Comparison of ENCODE assay signal across 16 cellular contexts in genomic region chr12:49294804-49295086, GRCh38. TPM values are rescaled to one million over a fixed set of nuclear protein-coding genes. Genes with fewer than 3 reads are reported as not detected.
A peak's percentile ranks its signal among the peaks of the same experiment; 100 is the strongest.
DNase-seq lines count a peak whose midpoint lies in the region; ATAC-seq, FAIRE-seq and TF ChIP-seq lines count a peak whose summit lies in the region.
"Had no signal": no experiment of that assay in that cellular context is flagged by ENCODE, and none has a peak within 500 bp of the region (broad histone marks: within the 10 kb centered on the region; RNA-seq: fewer than 3 reads in every experiment).

No MANE protein-coding gene starts in this region.

- peaks cover 9% of the 10 kb centered on the region; the same call in 1 of the 2 replicates for H3F3A ChIP-seq in GM23338 (replicated peaks; ENCODE audit: low read depth)

- POLR2A ChIA-PET in H1 (lab: Charles Lee; ENCODE audit: partially characterized antibody), result interaction anchor here (0.9 to 5.0 kb wide), 12 partner anchors 10 to 164 kb away, joined by 3 to 48 read pairs (median 6); partner anchors contain the start of genes C1QL4, DNAJC22, TROAP and TUBA1B

- no peak for ATAC-seq in GM23338
- no peak for ATAC-seq in foreskin keratinocyte
- no peak for ATAC-seq in GM18505 (IDR thresholded peaks at IDR 0.05; ENCODE audit: unreplicated experiment)

- H3K27me3 Mint-ChIP-seq in GM23338 (ENCODE audit: insufficient read depth, low read depth, poor library complexity), result peaks cover 83% of the 10 kb centered on the region

- no peaks in the 10 kb centered on the region for H3K9me2 ChIP-seq in GM23338 (ENCODE audit: insufficient read depth)

- H3K4me2 ChIP-seq in GM23338 (peak overlapping the region; percentile 81), H1 (ENCODE audit: insufficient read depth in 1 of 2, low read depth in 2 of 2, low read length in 2 of 2) (peak overlapping the region; percentile 48 to 80; a peak in 3 of 4 replicates)
- H3K4me2 ChIP-seq: PC-9 had no signal

- H3K4me1 Mint-ChIP-seq in GM23338, result peaks cover 22% of the 10 kb centered on the region; the same call in 2 of the 3 replicates

- no peak for TF ChIP-seq EP300 in H1 (IDR thresholded peaks at IDR 0.05; ENCODE audit: borderline replicate concordance in 1 of 2, low read depth in 2 of 2, low read length in 2 of 2)

- H3K4me3 ChIP-seq in GM23338, result peak overlapping the region; percentile 52
- peak overlapping the region in 1 of 4 experiments; percentile 55; a peak in 4 of 8 replicates for H3K4me3 ChIP-seq in H1 (ENCODE audit: extremely low read depth in 1 of 4, insufficient read depth in 2 of 4, low read depth in 3 of 4, low read length in 4 of 4)
- H3K4me3 ChIP-seq in testis, result peak overlapping the region; percentile 20 to 38
- H3K4me3 ChIP-seq: PC-9, SJSA1 had no signal

- H3K36me3 ChIP-seq in GM23338 (ENCODE audit: insufficient read depth), result no peaks in the 10 kb centered on the region
- no peaks in the 10 kb centered on the region for H3K36me3 ChIP-seq in H1 (ENCODE audit: control insufficient read depth in 2 of 4, insufficient read depth in 4 of 4, low read length in 3 of 4)
- no peaks in the 10 kb centered on the region for H3K36me3 ChIP-seq in testis (ENCODE audit: low read depth, missing control alignments)
- H3K36me3 ChIP-seq: MG63, SJSA1 had no signal

- H2BK5ac ChIP-seq in H1 (ENCODE audit: low read depth, low read length), result no peak overlapping the region

- no peak overlapping the region for H4K8ac ChIP-seq in H1 (ENCODE audit: extremely low read depth, insufficient read depth, low read length)

- no peak overlapping the region for H2BK120ac ChIP-seq in H1 (replicated peaks; ENCODE audit: low read depth, low read length)

- H2AK5ac ChIP-seq in H1 (ENCODE audit: low read depth, low read length), result no peak overlapping the region

- no peak overlapping the region for H3K27ac ChIP-seq in GM23338 (ENCODE audit: low read depth)
- no peak overlapping the region for H3K27ac ChIP-seq in H1 (ENCODE audit: low read depth, low read length)
- H3K27ac ChIP-seq in testis, result no peak overlapping the region
- H3K27ac ChIP-seq in foreskin keratinocyte, result no peak overlapping the region
- H3K27ac ChIP-seq: PC-9, SJSA1 had no signal

- H2BK12ac ChIP-seq in H1 (ENCODE audit: low read depth, low read length), result no peak overlapping the region

- no peak overlapping the region for H2BK15ac ChIP-seq in H1 (ENCODE audit: low read length)

- H3K9me3 ChIP-seq in H1 (ENCODE audit: insufficient read depth in 2 of 2, low read depth in 1 of 2, low read length in 1 of 2), result no peaks in the 10 kb centered on the region
- no peaks in the 10 kb centered on the region for H3K9me3 ChIP-seq in testis
- H3K9me3 ChIP-seq: MG63, SJSA1 had no signal

- 0 out of 3 replicates have a peak overlapping the region, but pooled peaks have one; percentile 6 for H3K4me3 Mint-ChIP-seq in GM23338

- H3K18ac ChIP-seq in H1 (ENCODE audit: extremely low read depth, low read length), result no peak overlapping the region

- CTCF ChIA-PET in H1 (lab: Charles Lee; ENCODE audit: partially characterized antibody), result interaction anchor here (0.6 to 14.4 kb wide), 24 partner anchors 10 to 530 kb away, joined by 3 to 276 read pairs (median 4); partner anchors contain the start of genes C1QL4, DNAJC22, KCNH3 and TROAP

- no peak overlapping the region for H4K5ac ChIP-seq in H1 (ENCODE audit: insufficient read length, low read depth, low read length)

- no peaks in the 10 kb centered on the region for H3K9me3 Mint-ChIP-seq in GM23338

- no peaks in the 10 kb centered on the region; the same call in 2 of the 3 replicates for H3K36me3 Mint-ChIP-seq in GM23338 (ENCODE audit: low read depth)

- H3K27ac Mint-ChIP-seq in GM23338, result no peak overlapping the region

- no peak overlapping the region for H3K14ac ChIP-seq in H1 (ENCODE audit: insufficient read length)

- no peak overlapping the region for H2BK20ac ChIP-seq in H1 (ENCODE audit: low read length)

- H3K79me2 ChIP-seq in GM23338 (replicated peaks; ENCODE audit: insufficient read depth), result no peaks in the 10 kb centered on the region
- no peaks in the 10 kb centered on the region for H3K79me2 ChIP-seq in H1 (ENCODE audit: control insufficient read depth in 1 of 2, insufficient read depth in 2 of 2, low read length in 2 of 2)

- TF ChIP-seq CTCF in GM23338 (conservative IDR thresholded peaks at IDR 0.05; ENCODE audit: low read depth in 2 of 2) (no peak), H1 (IDR thresholded peaks at IDR 0.05; ENCODE audit: control extremely low read depth in 1 of 3, insufficient read depth in 1 of 3, low read depth in 1 of 3, low read length in 3 of 3) (no peak), testis (IDR thresholded peaks at IDR 0.05) (no peak), foreskin keratinocyte (conservative IDR thresholded peaks at IDR 0.05) (no peak), D721Med (IDR thresholded peaks at IDR 0.05; ENCODE audit: insufficient read depth, missing control alignments) (no peak)

- H3K27me3 ChIP-seq in GM23338 (ENCODE audit: insufficient read depth) (peaks cover 99% of the 10 kb centered on the region), H1 (replicated peaks in 1 of 4; ENCODE audit: control insufficient read depth in 3 of 4, extremely low read depth in 1 of 4, insufficient read depth in 3 of 4, low read length in 3 of 4) (peaks cover 50 to 72% (median 68%) of the 10 kb centered on the region in 4 experiments), testis (no peaks in the 10 kb centered on the region), foreskin keratinocyte (peaks cover 59% of the 10 kb centered on the region)
- H3K27me3 ChIP-seq: MG63, SJSA1 had no signal

- no peak overlapping the region for H3K9ac ChIP-seq in H1 (replicated peaks in 1 of 4; ENCODE audit: extremely low read depth in 1 of 4, low read depth in 3 of 4, low read length in 3 of 4)

- H4K91ac ChIP-seq in H1 (replicated peaks; ENCODE audit: insufficient read length, low read length), result no peak overlapping the region

- H3K4me1 ChIP-seq in GM23338 (ENCODE audit: insufficient read depth) (peaks cover 25% of the 10 kb centered on the region), H1 (replicated peaks in 1 of 4; ENCODE audit: control insufficient read depth in 3 of 4, insufficient read depth in 4 of 4, low read length in 3 of 4) (peaks cover 0 to 36% (median 17%) of the 10 kb centered on the region in 4 experiments; a peak in 6 of 7 replicates), testis (peaks cover 20% of the 10 kb centered on the region), foreskin keratinocyte (no peaks in the 10 kb centered on the region)

- no peak overlapping the region for H3K56ac ChIP-seq in H1 (replicated peaks; ENCODE audit: insufficient read length, low read depth, low read length)

- H3K23ac ChIP-seq in H1 (ENCODE audit: insufficient read length), result no peak overlapping the region

- H3K4ac ChIP-seq in H1 (replicated peaks; ENCODE audit: insufficient read length, low read depth, low read length), result no peak overlapping the region

- no peak for TF ChIP-seq RAD21 in H1 (IDR thresholded peaks at IDR 0.05 in 1 of 2, conservative IDR thresholded peaks at IDR 0.05 in 1 of 2; ENCODE audit: low read depth in 2 of 2, low read length in 2 of 2)

- WGBS in H1 (ENCODE audit: extremely low coverage in 1 of 2, insufficient coverage in 1 of 2, insufficient read length in 1 of 2, insufficient replicate concordance in 2 of 2, low coverage in 1 of 2, low lambda C conversion rate in 2 of 2, missing lambda C conversion rate in 1 of 2), 2 experiments, result 17% methylated on average over 2 of the region's 5 CpGs; no CpG with 5 or more reads in 1 of the 2 experiments
- 51% methylated on average over 5 of the region's 5 CpGs; no CpG with 5 or more reads in 1 of the 2 donors for WGBS in testis, 2 donors

- H2AFZ ChIP-seq in GM23338 (no peak overlapping the region; the same call in 1 of the 2 replicates), H1 (ENCODE audit: low read length) (no peak overlapping the region)
- H2AFZ ChIP-seq: PC-9 had no signal

- no peaks in the 10 kb centered on the region for H4K20me1 ChIP-seq in GM23338 (replicated peaks; ENCODE audit: insufficient read depth)
- H4K20me1 ChIP-seq in H1 (replicated peaks in 1 of 2; ENCODE audit: control insufficient read depth in 1 of 2, insufficient read depth in 2 of 2, low read length in 2 of 2), result peaks cover 2 to 20% of the 10 kb centered on the region in 2 experiments

- H3K79me1 ChIP-seq in H1 (ENCODE audit: low read depth, low read length), result no peaks in the 10 kb centered on the region

- peaks cover 11% of the 10 kb centered on the region; the same call in 1 of the 2 replicates for H3K23me2 ChIP-seq in H1 (ENCODE audit: low read depth, low read length)

- no peak for FAIRE-seq in H1 (lab: Jason Lieb, UNC)
- no peak for FAIRE-seq in D721Med (lab: Jason Lieb, UNC)
- FAIRE-seq: A204.1 had no signal

- intact Hi-C loops in testis (cut with DNase I; ENCODE audit: low total_unique reads), result no loop called here

- DNase-seq in NCI-H82 (lab: John Stamatoyannopoulos, UW) (peak; percentile 67), NCI-H82 treated with DMSO at 0.1 percent for 48 hours (lab: John Stamatoyannopoulos, UW; ENCODE audit: unreplicated experiment) (no peak), GM23338 (ENCODE audit: low spot score) (no peak), H1 (ENCODE audit: low read depth in 1 of 2, low spot score in 2 of 2) (no peak), testis (no peak), foreskin keratinocyte (no peak), D721Med (ENCODE audit: insufficient read length, low spot score) (no peak)
- DNase-seq: COR-L47, IMR-90, Karpas-422, MG63, NCI-H2107, PC-9 had no signal

- no peak for TF ChIP-seq POLR2A in H1 (IDR thresholded peaks at IDR 0.05; ENCODE audit: control extremely low read depth in 1 of 2, low read depth in 2 of 2, low read length in 2 of 2)
- no peak for TF ChIP-seq POLR2A in testis (IDR thresholded peaks at IDR 0.05)
- TF ChIP-seq POLR2A in GM18505 (IDR thresholded peaks at IDR 0.05; ENCODE audit: borderline replicate concordance, extremely low read depth, insufficient read depth, insufficient read length), result no peak

RNA-seq across cellular contexts. Expression of gene PRPH, which starts 0.2 kb away (rescaled TPM):
- 0.24 and 0.62 TPM in 2 replicates for total RNA-seq in GM23338 (2014; rRNA removed; shearing (Covaris generic))
- polyA plus RNA-seq in GM23338 (2016; fragmentation: Nextera tagmentation; extraction: Ambion mirVana) (0.36 and 0.43 TPM in 2 replicates), H1 (2011; rRNA removed) (0.79 and 1.1 TPM in 2 replicates), testis (ENCODE audit: insufficient read depth, low read depth, low replicate concordance) (112 TPM), foreskin keratinocyte (0.04 TPM in 1 of 2 replicates, not detected in the other)
- 0.96 and 1.4 TPM in 2 replicates for total RNA-seq in H1 (2021; fragmentation: NEBNext Ultra II Directional; extraction: Animal tissue kit (Norgen Biotek cat#: 25700))
- polyA plus RNA-seq in H1 (2011; cell fraction: cytosol; rRNA removed), result 0.81 TPM
- polyA plus RNA-seq in H1 (2011; cell fraction: nucleus; rRNA removed), result 1.9 TPM
- polyA plus RNA-seq in H1 (2012, experiment 1 of 2), result 0.51 to 1.3 TPM (median 0.68 TPM) in 4 replicates
- polyA plus RNA-seq in H1 (2012, experiment 2 of 2), result 1.1 TPM
- 0.36 TPM for polyA plus RNA-seq in H1 (2013, experiment 1 of 2)
- polyA plus RNA-seq in H1 (2013, experiment 2 of 2), result 0.37 TPM
- polyA minus RNA-seq in H1 (2011; rRNA and poly(A)+ RNA removed), result 0.17 and 1.8 TPM in 2 replicates
- not detected for polyA minus RNA-seq in H1 (2011; cell fraction: cytosol; rRNA and poly(A)+ RNA removed)
- polyA minus RNA-seq in H1 (2011; cell fraction: nucleus; rRNA and poly(A)+ RNA removed), result not detected
- total RNA-seq in testis (10 to 100 TPM; 36.5 to 50.0 TPM), foreskin keratinocyte (0.34 TPM in 1 of 2 replicates, not detected in the other)
- total RNA-seq: IMR-90, SJSA1 had no signal
- polyA plus RNA-seq: IMR-90 had no signal

RNA-seq across cellular contexts. Expression of gene TROAP, which starts 28.3 kb away (rescaled TPM):
- total RNA-seq in GM23338 (2014; rRNA removed; shearing (Covaris generic)), result 27.6 and 46.4 TPM in 2 replicates
- polyA plus RNA-seq in GM23338 (2016; fragmentation: Nextera tagmentation; extraction: Ambion mirVana) (44.7 and 47.5 TPM in 2 replicates), H1 (2011; rRNA removed) (36.7 and 54.7 TPM in 2 replicates), testis (ENCODE audit: insufficient read depth, low read depth, low replicate concordance) (61.7 TPM), foreskin keratinocyte (41.2 and 59.7 TPM in 2 replicates)
- 52.0 and 54.0 TPM in 2 replicates for total RNA-seq in H1 (2021; fragmentation: NEBNext Ultra II Directional; extraction: Animal tissue kit (Norgen Biotek cat#: 25700))
- polyA plus RNA-seq in H1 (2011; cell fraction: cytosol; rRNA removed), result 46.2 TPM
- 206 TPM for polyA plus RNA-seq in H1 (2011; cell fraction: nucleus; rRNA removed)
- 52.5 to 76.4 TPM (median 67.7 TPM) in 4 replicates for polyA plus RNA-seq in H1 (2012, experiment 1 of 2)
- polyA plus RNA-seq in H1 (2012, experiment 2 of 2), result 60.0 TPM
- 69.0 TPM for polyA plus RNA-seq in H1 (2013, experiment 1 of 2)
- polyA plus RNA-seq in H1 (2013, experiment 2 of 2), result 61.6 TPM
- polyA minus RNA-seq in H1 (2011; rRNA and poly(A)+ RNA removed), result 32.9 and 39.5 TPM in 2 replicates
- polyA minus RNA-seq in H1 (2011; cell fraction: cytosol; rRNA and poly(A)+ RNA removed), result 31.2 TPM
- 58.6 TPM for polyA minus RNA-seq in H1 (2011; cell fraction: nucleus; rRNA and poly(A)+ RNA removed)
- total RNA-seq in testis (10 to 100 TPM; 22.8 to 36.1 TPM), foreskin keratinocyte (36.3 and 46.3 TPM in 2 replicates)

RNA-seq across cellular contexts. Expression of gene TUBA1C, which starts 29.9 kb away (rescaled TPM):
- total RNA-seq in GM23338 (2014; rRNA removed; shearing (Covaris generic)), result 608 and 728 TPM in 2 replicates
- polyA plus RNA-seq in GM23338 (2016; fragmentation: Nextera tagmentation; extraction: Ambion mirVana) (187 and 191 TPM in 2 replicates), H1 (2011; rRNA removed) (2,291 and 3,101 TPM in 2 replicates), testis (ENCODE audit: insufficient read depth, low read depth, low replicate concordance) (128 TPM), foreskin keratinocyte (1,211 and 1,475 TPM in 2 replicates)
- 504 and 533 TPM in 2 replicates for total RNA-seq in H1 (2021; fragmentation: NEBNext Ultra II Directional; extraction: Animal tissue kit (Norgen Biotek cat#: 25700))
- 1,714 TPM for polyA plus RNA-seq in H1 (2011; cell fraction: cytosol; rRNA removed)
- 1,150 TPM for polyA plus RNA-seq in H1 (2011; cell fraction: nucleus; rRNA removed)
- 608 to 791 TPM (median 729 TPM) in 4 replicates for polyA plus RNA-seq in H1 (2012, experiment 1 of 2)
- 956 TPM for polyA plus RNA-seq in H1 (2012, experiment 2 of 2)
- polyA plus RNA-seq in H1 (2013, experiment 1 of 2), result 790 TPM
- 784 TPM for polyA plus RNA-seq in H1 (2013, experiment 2 of 2)
- polyA minus RNA-seq in H1 (2011; rRNA and poly(A)+ RNA removed), result 1,805 and 2,020 TPM in 2 replicates
- 369 TPM for polyA minus RNA-seq in H1 (2011; cell fraction: cytosol; rRNA and poly(A)+ RNA removed)
- polyA minus RNA-seq in H1 (2011; cell fraction: nucleus; rRNA and poly(A)+ RNA removed), result 350 TPM
- total RNA-seq in testis (10 to 100 TPM; 72.5 to 78.2 TPM), foreskin keratinocyte (1,116 and 1,321 TPM in 2 replicates)

RNA-seq across cellular contexts. Expression of gene C1QL4, which starts 42.2 kb away (rescaled TPM):
- total RNA-seq in GM23338 (2014; rRNA removed; shearing (Covaris generic)), result 0.12 TPM in 1 of 2 replicates, not detected in the other
- not detected in 2 replicates for polyA plus RNA-seq in GM23338 (2016; fragmentation: Nextera tagmentation; extraction: Ambion mirVana)
- total RNA-seq in H1 (2021; fragmentation: NEBNext Ultra II Directional; extraction: Animal tissue kit (Norgen Biotek cat#: 25700)), result 0.28 and 0.59 TPM in 2 replicates
- 0.63 and 0.77 TPM in 2 replicates for polyA plus RNA-seq in H1 (2011; rRNA removed)
- polyA plus RNA-seq in H1 (2011; cell fraction: cytosol; rRNA removed), result 1.00 TPM
- polyA plus RNA-seq in H1 (2011; cell fraction: nucleus; rRNA removed), result 1.4 TPM
- polyA plus RNA-seq in H1 (2012, experiment 1 of 2), result 0.54 to 0.74 TPM (median 0.65 TPM) in 4 replicates
- 0.34 TPM for polyA plus RNA-seq in H1 (2012, experiment 2 of 2)
- polyA plus RNA-seq in H1 (2013, experiment 1 of 2), result 0.30 TPM
- 0.22 TPM for polyA plus RNA-seq in H1 (2013, experiment 2 of 2)
- polyA minus RNA-seq in H1 (2011; rRNA and poly(A)+ RNA removed), result not detected in 2 replicates
- polyA minus RNA-seq in H1 (2011; cell fraction: cytosol; rRNA and poly(A)+ RNA removed), result not detected
- polyA minus RNA-seq in H1 (2011; cell fraction: nucleus; rRNA and poly(A)+ RNA removed), result 0.70 TPM
- 1 to 10 TPM; 3.3 to 5.5 TPM for total RNA-seq in testis
- polyA plus RNA-seq in testis (ENCODE audit: insufficient read depth, low read depth, low replicate concordance), result 2.9 TPM
- 0.28 and 0.34 TPM in 2 replicates for total RNA-seq in foreskin keratinocyte
- 0.29 and 0.48 TPM in 2 replicates for polyA plus RNA-seq in foreskin keratinocyte

RNA-seq across cellular contexts. Expression of gene DNAJC22, which starts 51.9 kb away (rescaled TPM):
- 0.10 TPM in 1 of 2 replicates, not detected in the other for total RNA-seq in GM23338 (2014; rRNA removed; shearing (Covaris generic))
- not detected in 2 replicates for polyA plus RNA-seq in GM23338 (2016; fragmentation: Nextera tagmentation; extraction: Ambion mirVana)
- total RNA-seq in H1 (2021; fragmentation: NEBNext Ultra II Directional; extraction: Animal tissue kit (Norgen Biotek cat#: 25700)), result 0.13 and 0.39 TPM in 2 replicates
- polyA plus RNA-seq in H1 (2011; rRNA removed), result 0.19 and 0.20 TPM in 2 replicates
- 0.19 TPM for polyA plus RNA-seq in H1 (2011; cell fraction: cytosol; rRNA removed)
- 0.39 TPM for polyA plus RNA-seq in H1 (2011; cell fraction: nucleus; rRNA removed)
- polyA plus RNA-seq in H1 (2012, experiment 1 of 2), result 0.05 to 0.51 TPM (median 0.25 TPM) in 4 replicates
- not detected for polyA plus RNA-seq in H1 (2012, experiment 2 of 2)
- polyA plus RNA-seq in H1 (2013, experiment 1 of 2), result 0.24 TPM
- polyA plus RNA-seq in H1 (2013, experiment 2 of 2), result 0.48 TPM
- polyA minus RNA-seq in H1 (2011; rRNA and poly(A)+ RNA removed), result 0.22 and 0.50 TPM in 2 replicates
- not detected for polyA minus RNA-seq in H1 (2011; cell fraction: cytosol; rRNA and poly(A)+ RNA removed)
- polyA minus RNA-seq in H1 (2011; cell fraction: nucleus; rRNA and poly(A)+ RNA removed), result 0.40 TPM
- 1 to 10 TPM in 1 of 2 donors, under 1 TPM in 1; 0.87 to 1.1 TPM for total RNA-seq in testis
- 3.5 TPM for polyA plus RNA-seq in testis (ENCODE audit: insufficient read depth, low read depth, low replicate concordance)
- total RNA-seq in foreskin keratinocyte, result 0.04 TPM in 1 of 2 replicates, not detected in the other
- not detected in 2 replicates for polyA plus RNA-seq in foreskin keratinocyte

Comparison
In these comparisons a context has a peak if more than half of its experiments do, and no peak if none do; other contexts are left out.
1. RNA of gene PRPH, which starts 0.2 kb away (total RNA-seq): 36.5 to 50.0 TPM in testis; 0.96 to 1.4 TPM in H1, 0.24 to 0.62 TPM in GM23338 and 0.34 TPM in foreskin keratinocyte; every median in the first group is over 10 times any median in the second.